Comparison of ENCODE assay signal across 8 cellular contexts in genomic region chr10:32346551-32347362, GRCh38. TPM values are rescaled to one million over a fixed set of nuclear protein-coding genes. Genes with fewer than 3 reads are reported as not detected.
DNase-seq lines count a peak whose midpoint lies in the region; ATAC-seq and TF ChIP-seq lines count a peak whose summit lies in the region.

A gene with protein sequence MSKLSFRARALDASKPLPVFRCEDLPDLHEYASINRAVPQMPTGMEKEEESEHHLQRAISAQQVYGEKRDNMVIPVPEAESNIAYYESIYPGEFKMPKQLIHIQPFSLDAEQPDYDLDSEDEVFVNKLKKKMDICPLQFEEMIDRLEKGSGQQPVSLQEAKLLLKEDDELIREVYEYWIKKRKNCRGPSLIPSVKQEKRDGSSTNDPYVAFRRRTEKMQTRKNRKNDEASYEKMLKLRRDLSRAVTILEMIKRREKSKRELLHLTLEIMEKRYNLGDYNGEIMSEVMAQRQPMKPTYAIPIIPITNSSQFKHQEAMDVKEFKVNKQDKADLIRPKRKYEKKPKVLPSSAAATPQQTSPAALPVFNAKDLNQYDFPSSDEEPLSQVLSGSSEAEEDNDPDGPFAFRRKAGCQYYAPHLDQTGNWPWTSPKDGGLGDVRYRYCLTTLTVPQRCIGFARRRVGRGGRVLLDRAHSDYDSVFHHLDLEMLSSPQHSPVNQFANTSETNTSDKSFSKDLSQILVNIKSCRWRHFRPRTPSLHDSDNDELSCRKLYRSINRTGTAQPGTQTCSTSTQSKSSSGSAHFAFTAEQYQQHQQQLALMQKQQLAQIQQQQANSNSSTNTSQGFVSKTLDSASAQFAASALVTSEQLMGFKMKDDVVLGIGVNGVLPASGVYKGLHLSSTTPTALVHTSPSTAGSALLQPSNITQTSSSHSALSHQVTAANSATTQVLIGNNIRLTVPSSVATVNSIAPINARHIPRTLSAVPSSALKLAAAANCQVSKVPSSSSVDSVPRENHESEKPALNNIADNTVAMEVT (minus strand): TSS chr10:32347158. CDS start chr10:32346915, 243 bp downstream.

- POLR2A ChIA-PET in AG04449 (lab: Yijun Ruan, JAX): interaction anchor here (1.2 kb wide), 1 partner anchor 9 kb away, joined by 3 read pairs; no protein-coding TSS in a partner anchor

- no peak for DNase-seq in AG04449 (ENCODE audit: low read depth, low spot score)
- peak; percentile 45 for DNase-seq in NCI-H2196 treated with DMSO at 0.1 percent for 48 hours (lab: John Stamatoyannopoulos, UW; ENCODE audit: unreplicated experiment)
- peak; percentile 84 for DNase-seq in activated CD4-positive, alpha-beta T cell treated with anti-CD3 and anti-CD28 coated beads for 1 hour
- peak; percentile 94 for DNase-seq in cerebellum (ENCODE audit: low spot score)
- DNase-seq in kidney glomerular epithelial cell (lab: John Stamatoyannopoulos, UW): peak; percentile 70
- peak; percentile 70 to 79 for DNase-seq in stimulated activated CD4-positive, alpha-beta T cell treated with anti-CD3 and anti-CD28 coated beads, Interleukin-1b, Interleukin-23, amount 100 ng/mL, for 1 hour (ENCODE audit: low read depth in 2 of 2)

- H3K4me3 ChIP-seq in AG04449 (ENCODE audit: low read depth, low read length): peak within 1 kb of the TSS; percentile 94

- CTCF ChIA-PET in AG04449 (lab: Yijun Ruan, JAX): interaction anchor here (0.8 to 5.6 kb wide), 23 partner anchors 11 to 660 kb away, joined by 3 to 70 read pairs (median 6); no protein-coding TSS in a partner anchor

- no peak for TF ChIP-seq CTCF in AG04449 (IDR thresholded peaks at IDR 0.05; ENCODE audit: insufficient read depth, low read length, missing control alignments)

- TF ChIP-seq POLR2A in GM18526 (IDR thresholded peaks at IDR 0.05; ENCODE audit: extremely low read depth, insufficient read length): peak; percentile 95

- ATAC-seq in HG03064 (IDR thresholded peaks at IDR 0.05; ENCODE audit: low read depth, unreplicated experiment): peak; percentile 58

RNA-seq across cellular contexts. Expression of the gene that starts here (rescaled TPM):
- total RNA-seq in cerebellum: 118 TPM
